Comparison of ENCODE assay signal across 1 cellular context in the genomic region with DNA sequence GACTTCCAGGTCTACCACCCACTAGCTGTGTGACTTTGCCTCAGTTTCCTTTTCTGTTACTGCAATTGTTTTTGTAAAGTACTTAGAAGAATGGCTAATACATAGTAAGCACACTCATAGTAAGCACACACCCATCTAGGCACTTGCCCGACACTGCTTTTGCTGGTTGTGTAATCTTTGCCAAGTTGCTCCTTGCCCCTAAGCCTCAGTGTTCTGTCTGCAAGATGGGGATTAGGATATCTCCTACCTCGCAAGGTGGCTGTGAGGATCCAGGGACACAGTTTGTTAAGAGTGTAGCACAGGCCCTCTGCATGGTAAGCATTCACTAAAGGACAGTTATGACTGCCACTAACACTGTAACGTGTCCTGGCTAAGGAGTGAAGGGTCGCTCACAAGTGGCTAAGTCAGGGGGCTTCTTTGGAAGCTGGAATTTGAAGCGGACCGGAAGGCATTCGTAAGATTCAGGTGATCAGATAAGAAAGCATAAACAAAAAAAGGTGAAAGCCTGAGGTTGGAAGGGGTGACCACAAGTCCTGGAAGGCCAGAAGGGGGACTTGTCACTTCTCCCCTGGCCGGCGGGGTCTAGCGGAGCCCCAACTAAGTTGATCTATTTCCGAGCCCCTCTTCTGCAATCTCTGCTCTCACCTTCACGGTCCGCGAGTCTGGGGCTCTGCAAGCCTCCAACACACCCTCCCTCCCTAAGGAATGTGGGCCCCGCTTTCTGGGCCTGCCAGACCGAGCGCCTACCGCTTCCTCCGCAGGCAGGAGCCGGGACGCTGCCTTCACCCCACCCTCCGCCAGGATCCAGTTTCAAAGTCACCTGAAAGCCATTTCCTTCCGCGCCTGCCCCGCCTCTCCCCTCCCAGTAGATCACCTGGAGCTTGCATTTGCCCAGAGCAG.
TF ChIP-seq lines count a peak whose summit lies in the region.

No MANE protein-coding gene starts in this region.

TF ChIP-seq in HepG2, 621 proteins besides CTCF, POLR2A, EP300 and RAD21:
- TF ChIP-seq ZEB1 (IDR thresholded peaks at IDR 0.05; ENCODE audit: insufficient replicate concordance, low read depth) = peak; percentile 53
- no peak for TF ChIP-seq ZNF761 (CRISPR knock-in tag; conservative IDR thresholded peaks at IDR 0.05)
- no peak for TF ChIP-seq E2F5 (CRISPR knock-in tag; conservative IDR thresholded peaks at IDR 0.05)
- 0 out of 2 replicates have a peak, but pooled peaks have one; percentile 54 for TF ChIP-seq EZH2 (conservative IDR thresholded peaks at IDR 0.05; ENCODE audit: low read depth, low read length)
- TF ChIP-seq ZNF629 (CRISPR knock-in tag; conservative IDR thresholded peaks at IDR 0.05) = peak; percentile 68
- TF ChIP-seq SIX4 (CRISPR knock-in tag; IDR thresholded peaks at IDR 0.05) = 0 out of 2 replicates have a peak, but pooled peaks have one; percentile 30
- no peak for TF ChIP-seq NR3C1 (CRISPR knock-in tag; IDR thresholded peaks at IDR 0.05)
TF ChIP-seq in HepG2: peak in this region for 4.
